Comparison of ENCODE assay signal across 30 cellular contexts in the genomic region with DNA sequence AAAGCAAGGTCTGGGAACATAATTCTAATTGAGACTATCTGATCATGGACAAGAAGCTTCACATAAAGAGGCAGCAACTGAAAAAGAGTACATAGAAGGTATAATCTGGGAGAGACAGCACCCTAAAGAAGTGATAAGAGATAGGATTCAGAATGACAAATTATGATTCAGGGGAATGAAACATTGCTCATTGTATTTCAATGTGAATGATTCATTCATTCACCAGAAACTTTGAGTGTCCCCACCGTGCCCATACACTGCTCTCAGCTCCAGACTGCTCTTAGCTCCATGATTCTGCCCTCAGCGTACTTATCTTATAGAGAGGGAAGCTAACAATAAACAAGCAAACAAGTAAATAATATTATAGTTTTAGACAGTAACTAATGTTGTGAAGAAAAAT.
DNase-seq lines count a peak whose midpoint lies in the region; ATAC-seq, FAIRE-seq and TF ChIP-seq lines count a peak whose summit lies in the region.
"Had no signal": no experiment of that assay in that cellular context is flagged by ENCODE, and none has a peak within 500 bp of the region (broad histone marks: within the 10 kb centered on the region; RNA-seq: fewer than 3 reads in every experiment).

No MANE protein-coding gene starts in this region.

- FAIRE-seq in RCC 7860 (lab: Jason Lieb, UNC) (no peak), endothelial cell of umbilical vein (lab: Jason Lieb, UNC) (no peak)

- H3K9me1 ChIP-seq in endothelial cell of umbilical vein (replicated peaks; ENCODE audit: control insufficient read depth, extremely low read depth, insufficient read depth, low read length), result no peaks in the 10 kb centered on the region

- ATAC-seq in HG03442 (IDR thresholded peaks at IDR 0.05; ENCODE audit: unreplicated experiment), result no peak
- ATAC-seq in Right ventricle myocardium superior (ENCODE audit: poor library complexity), result no peak
- ATAC-seq: naive thymus-derived CD4-positive, alpha-beta T cell had no signal

- no peaks in the 10 kb centered on the region for H3K36me3 ChIP-seq in endothelial cell of umbilical vein (ENCODE audit: control insufficient read depth in 2 of 2, extremely low read depth in 1 of 2, insufficient read depth in 2 of 2, low read length in 2 of 2)
- H3K36me3 ChIP-seq: cardiac muscle cell, colonic mucosa, esophagus muscularis mucosa, thoracic aorta, uterus had no signal

- intact Hi-C loops in endothelial cell of umbilical vein (cut with micrococcal nuclease) (no loop called here), Right ventricle myocardium superior (cut with DNase I) (no loop called here)

- peak overlapping the region; percentile 3; the same call in 1 of the 2 replicates for H3K27ac Mint-ChIP-seq in HFFc6
- H3K27ac Mint-ChIP-seq: activated B cell treated with CpG ODN at 0.5 μM for 24 hours; activated T-helper 1 cell treated with anti-CD3 and anti-CD28 coated beads, Interleukin-12 subunit alpha, Interleukin-12 subunit beta, Interleukin-2, Interleukin-4 antibody, amounts not matched to agents 30 ng/mL and 10 ng/mL and 1 ng/mL, durations not matched to agents 14 hours and 24 hours and 36 hours had no signal

- H2AFZ ChIP-seq in endothelial cell of umbilical vein (ENCODE audit: low read depth, low read length), result no peak overlapping the region

- H3K27me3 Mint-ChIP-seq in HFFc6 (ENCODE audit: insufficient read depth), result no peaks in the 10 kb centered on the region
- H3K27me3 Mint-ChIP-seq: activated B cell treated with CpG ODN at 0.5 μM for 24 hours; naive thymus-derived CD4-positive, alpha-beta T cell had no signal

- no peaks in the 10 kb centered on the region for H3K79me2 ChIP-seq in endothelial cell of umbilical vein (ENCODE audit: control insufficient read depth, insufficient read depth, low read length)

- no peaks in the 10 kb centered on the region for H3K36me3 Mint-ChIP-seq in HFFc6 (ENCODE audit: low read depth)
- H3K36me3 Mint-ChIP-seq: naive thymus-derived CD4-positive, alpha-beta T cell had no signal

- no peak for TF ChIP-seq POLR2A in endothelial cell of umbilical vein (IDR thresholded peaks at IDR 0.05; ENCODE audit: low read depth, low read length)

- no TSS peak for BruUV-seq in endothelial cell of umbilical vein (replicated peaks; lab: Mats Ljungman, UMichigan)

- no peak overlapping the region for H3K4me3 Mint-ChIP-seq in HFFc6
- H3K4me3 Mint-ChIP-seq: activated B cell treated with CpG ODN at 0.5 μM for 24 hours; activated T-helper 1 cell treated with anti-CD3 and anti-CD28 coated beads, Interleukin-12 subunit alpha, Interleukin-12 subunit beta, Interleukin-2, Interleukin-4 antibody, amounts not matched to agents 30 ng/mL and 10 ng/mL and 1 ng/mL, durations not matched to agents 14 hours and 24 hours and 36 hours; naive thymus-derived CD4-positive, alpha-beta T cell had no signal

- H3K4me1 ChIP-seq in endothelial cell of umbilical vein (ENCODE audit: control insufficient read depth, extremely low read depth, insufficient read depth, low read length), result peaks cover 23% of the 10 kb centered on the region
- H3K4me1 ChIP-seq: colonic mucosa, esophagus muscularis mucosa, uterus had no signal

- DNase-seq in HFFc6 (peak; percentile 7), RCC 7860 (ENCODE audit: low spot score) (peak; percentile 22), endothelial cell of umbilical vein (ENCODE audit: low read depth, low spot score) (peak; percentile 27), kidney tubule cell (ENCODE audit: low spot score) (peak; percentile 28), LoVo (ENCODE audit: low spot score) (no peak), NCI-H2081 treated with DMSO at 0.1 percent for 48 hours (lab: John Stamatoyannopoulos, UW) (no peak), Right ventricle myocardium superior (no peak)
- DNase-seq: activated B cell treated with CpG ODN at 0.5 μM for 24 hours; activated CD4-positive, alpha-beta T cell treated with anti-CD3 and anti-CD28 coated beads, Interleukin-2, amount 50 U/mL, for 4 hours; activated naive CD4-positive, alpha-beta T cell treated with anti-CD3 and anti-CD28 coated beads, Interleukin-2, amount 50 U/mL, for 16 hours; amygdala; C1 segment of cervical spinal cord; colonic mucosa; COR-L47; effector memory CD4-positive, alpha-beta T cell; islet precursor cell; midbrain; MM.1S; naive thymus-derived CD4-positive, alpha-beta T cell; NCI-H2029; NCI-H345; NCI-H748 treated with DMSO at 0.1 percent for 48 hours; SHP77 treated with DMSO at 0.1 percent for 48 hours; stimulated activated naive CD4-positive, alpha-beta T cell treated with Interleukin-2 at 50 U/mL for 16 hours; uterus had no signal

- POLR2A ChIA-PET in endothelial cell of umbilical vein (lab: Charles Lee), result no interaction called here

- no peak overlapping the region for H3K4me3 ChIP-seq in endothelial cell of umbilical vein (replicated peaks in 1 of 3; ENCODE audit: insufficient read depth in 1 of 3, low read depth in 1 of 3, low read length in 3 of 3)
- H3K4me3 ChIP-seq: cardiac muscle cell, colonic mucosa, esophagus muscularis mucosa, thoracic aorta, uterus had no signal

- H3K9me3 ChIP-seq in endothelial cell of umbilical vein (replicated peaks; ENCODE audit: control insufficient read depth, insufficient read depth, low read length), result no peaks in the 10 kb centered on the region
- H3K9me3 ChIP-seq: colonic mucosa, esophagus muscularis mucosa, thoracic aorta, uterus had no signal

- dilution Hi-C loops in endothelial cell of umbilical vein (cut with MboI; ENCODE audit: extremely low pct_ligation_motif_present, low sequenced_read_pairs), result no loop called here

- peaks cover 25% of the 10 kb centered on the region for H3K4me1 Mint-ChIP-seq in HFFc6 (ENCODE audit: low read depth)
- H3K4me1 Mint-ChIP-seq: activated B cell treated with CpG ODN at 0.5 μM for 24 hours; naive thymus-derived CD4-positive, alpha-beta T cell had no signal

- no peak overlapping the region for H3K27ac ChIP-seq in endothelial cell of umbilical vein (ENCODE audit: insufficient read depth, low read depth, low read length)
- H3K27ac ChIP-seq: cardiac muscle cell, colonic mucosa, esophagus muscularis mucosa, thoracic aorta, uterus had no signal

- no peak overlapping the region for H3K9ac ChIP-seq in endothelial cell of umbilical vein (replicated peaks; ENCODE audit: extremely low read depth, insufficient read depth, low read length)

- no peaks in the 10 kb centered on the region for H3K27me3 ChIP-seq in endothelial cell of umbilical vein (ENCODE audit: control insufficient read depth in 2 of 2, insufficient read depth in 2 of 2, low read length in 2 of 2)
- H3K27me3 ChIP-seq: cardiac muscle cell, colonic mucosa, esophagus muscularis mucosa, uterus had no signal

- H3K9me3 Mint-ChIP-seq in HFFc6, result no peaks in the 10 kb centered on the region
- H3K9me3 Mint-ChIP-seq: activated T-helper 1 cell treated with anti-CD3 and anti-CD28 coated beads, Interleukin-12 subunit alpha, Interleukin-12 subunit beta, Interleukin-2, Interleukin-4 antibody, amounts not matched to agents 30 ng/mL and 10 ng/mL and 1 ng/mL, durations not matched to agents 14 hours and 24 hours and 36 hours had no signal

- H3K4me2 ChIP-seq in endothelial cell of umbilical vein (ENCODE audit: insufficient read depth, low read length), result no peak overlapping the region

- H4K20me1 ChIP-seq in endothelial cell of umbilical vein (replicated peaks; ENCODE audit: control insufficient read depth, extremely low read depth, insufficient read depth, low read length), result no peaks in the 10 kb centered on the region

- TF ChIP-seq CTCF in HFFc6 (IDR thresholded peaks at IDR 0.05) (no peak), endothelial cell of umbilical vein (IDR thresholded peaks at IDR 0.05; ENCODE audit: extremely low read depth in 1 of 2, insufficient read depth in 1 of 2, low read depth in 1 of 2, low read length in 2 of 2) (no peak)

- CTCF ChIA-PET in endothelial cell of umbilical vein (lab: Charles Lee), result interaction anchor here (1.0 to 1.9 kb wide), 2 partner anchors 14 to 27 kb away, joined by 4 read pairs; no protein-coding TSS in a partner anchor

TF ChIP-seq in endothelial cell of umbilical vein, 7 proteins besides CTCF, POLR2A, EP300 and RAD21:
- TF ChIP-seq EZH2 (IDR thresholded peaks at IDR 0.05; ENCODE audit: borderline replicate concordance, low read depth, low read length, severe bottlenecking) (no peak), POLR2AphosphoS5 (IDR thresholded peaks at IDR 0.05; ENCODE audit: insufficient read depth, low read depth, low read length) (no peak), GATA2 (IDR thresholded peaks at IDR 0.05; ENCODE audit: insufficient read depth, insufficient read length, low read depth, low read length) (peak; percentile 76), MYC (IDR thresholded peaks at IDR 0.05; ENCODE audit: low read depth, low read length) (no peak), FOS (IDR thresholded peaks at IDR 0.05; ENCODE audit: borderline replicate concordance, insufficient read depth, low read length) (peak; percentile 81)
- TF ChIP-seq, protein P1, sequence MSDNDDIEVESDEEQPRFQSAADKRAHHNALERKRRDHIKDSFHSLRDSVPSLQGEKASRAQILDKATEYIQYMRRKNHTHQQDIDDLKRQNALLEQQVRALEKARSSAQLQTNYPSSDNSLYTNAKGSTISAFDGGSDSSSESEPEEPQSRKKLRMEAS (IDR thresholded peaks at IDR 0.05; ENCODE audit: insufficient read depth, insufficient read length), result no peak

Comparison
In these comparisons a context has a peak if more than half of its experiments do, and no peak if none do; other contexts are left out.
1. DNase-seq: peak in HFFc6 (single experiment), RCC 7860 (single experiment), endothelial cell of umbilical vein (single experiment) and kidney tubule cell (single experiment); none in LoVo (single experiment), NCI-H2081 treated with DMSO at 0.1 percent for 48 hours (single experiment) and Right ventricle myocardium superior (single experiment).